8 cellular contexts compared by ENCODE assay signal in genomic region chr7:157691521-157692155, GRCh38.
DNase-seq lines count a peak whose midpoint lies in the region; ATAC-seq and TF ChIP-seq lines count a peak whose summit lies in the region.

No MANE protein-coding gene starts in this region.

- intact Hi-C loops in right cardiac atrium (cut with DNase I): no loop called here

- H3K9me3 ChIP-seq in right cardiac atrium (ENCODE audit: control insufficient read depth, low read length) (no peaks in the 10 kb centered on the region), skeletal muscle tissue (ENCODE audit: control insufficient read depth in 3 of 3, low read length in 3 of 3) (no peaks in the 10 kb centered on the region)

- CTCF ChIA-PET in WTC11 (lab: Charles Lee): no interaction called here
- CTCF ChIA-PET in GM10248 (lab: Yijun Ruan, JAX): no interaction called here

- no peak for ATAC-seq in WTC11
- ATAC-seq in right cardiac atrium: peak; percentile 5 to 6
- ATAC-seq in HG02759 (IDR thresholded peaks at IDR 0.05; ENCODE audit: unreplicated experiment): no peak

- H3K4me3 ChIP-seq in right cardiac atrium (ENCODE audit: low read length) (peak overlapping the region; percentile 35), skeletal muscle tissue (ENCODE audit: low read length in 3 of 3) (peak overlapping the region; percentile 52 to 66 (median 54))

- H3K9me3 Mint-ChIP-seq in WTC11: 0 out of 2 replicates have a peak, but pooled peaks cover 3% of the 10 kb centered on the region

- H3K4me1 Mint-ChIP-seq in WTC11: peaks cover 8% of the 10 kb centered on the region

- no peaks in the 10 kb centered on the region for H3K27me3 ChIP-seq in right cardiac atrium (ENCODE audit: control insufficient read depth, insufficient read depth)
- peaks cover 39 to 60% (median 48%) of the 10 kb centered on the region in 3 donors for H3K27me3 ChIP-seq in skeletal muscle tissue (ENCODE audit: control insufficient read depth in 3 of 3, insufficient read depth in 3 of 3, low read length in 3 of 3)

- DNase-seq in DMS 273 (lab: John Stamatoyannopoulos, UW; ENCODE audit: unreplicated experiment): peak; percentile 48
- DNase-seq in DMS 273 treated with DMSO at 0.1 percent for 48 hours (lab: John Stamatoyannopoulos, UW): no peak
- DNase-seq in WTC11 (ENCODE audit: low spot score): peak; percentile 21
- DNase-seq in right cardiac atrium: peak in 1 of 3 donors; percentile 67
- no peak for DNase-seq in effector CD4-positive, alpha-beta T cell
- DNase-seq in GM10248 (ENCODE audit: extremely low spot score): no peak

- no peaks in the 10 kb centered on the region for H3K36me3 ChIP-seq in skeletal muscle tissue (ENCODE audit: control insufficient read depth in 3 of 3, insufficient read depth in 3 of 3, low read length in 3 of 3)

- 0 out of 2 replicates have a peak, but pooled peaks cover 2% of the 10 kb centered on the region for H3K36me3 Mint-ChIP-seq in WTC11

- TF ChIP-seq CTCF in WTC11 (IDR thresholded peaks at IDR 0.05): no peak
- no peak for TF ChIP-seq CTCF in GM10248 (IDR thresholded peaks at IDR 0.05; ENCODE audit: control extremely low read depth, extremely low read depth, low read depth, missing control alignments)

- H3K27ac Mint-ChIP-seq in WTC11: no peak overlapping the region

- H3K4me3 Mint-ChIP-seq in WTC11: peak overlapping the region; percentile 61

- POLR2A ChIA-PET in WTC11 (lab: Charles Lee) (no interaction called here), GM10248 (lab: Yijun Ruan, JAX) (no interaction called here)

- 3% methylated on average over 46 of the region's 46 CpGs for WGBS in right cardiac atrium

- no peak overlapping the region for H3K9ac ChIP-seq in skeletal muscle tissue (ENCODE audit: low read depth in 1 of 3, low read length in 3 of 3)

- peaks cover 80% of the 10 kb centered on the region for H3K27me3 Mint-ChIP-seq in WTC11 (ENCODE audit: low read depth)

- H3K27ac ChIP-seq in right cardiac atrium (ENCODE audit: low read length) (no peak overlapping the region), skeletal muscle tissue (ENCODE audit: low read depth, low read length) (no peak overlapping the region)

- no peaks in the 10 kb centered on the region for H3K4me1 ChIP-seq in right cardiac atrium (ENCODE audit: control insufficient read depth, insufficient read depth, low read length)
- peaks cover 11 to 15% (median 12%) of the 10 kb centered on the region in 3 donors for H3K4me1 ChIP-seq in skeletal muscle tissue (ENCODE audit: control insufficient read depth in 3 of 3, insufficient read depth in 3 of 3, low read length in 3 of 3)

TF ChIP-seq in WTC11, 78 proteins besides CTCF, POLR2A, EP300 and RAD21:
- TF ChIP-seq ZNF423 (CRISPR knock-in tag; IDR thresholded peaks at IDR 0.05) (peak; percentile 63), ATF3 (CRISPR knock-in tag; conservative IDR thresholded peaks at IDR 0.05) (no peak), NR3C1 (CRISPR knock-in tag; conservative IDR thresholded peaks at IDR 0.05; ENCODE audit: low read depth) (no peak), ZNF121 (CRISPR knock-in tag; IDR thresholded peaks at IDR 0.05) (no peak), NR2C2 (CRISPR knock-in tag; IDR thresholded peaks at IDR 0.05) (no peak)

Comparison
In these comparisons a context has a peak if more than half of its experiments do, and no peak if none do; other contexts are left out.
1. DNase-seq: peak in DMS 273 (single experiment) and WTC11 (single experiment); none in DMS 273 treated with DMSO at 0.1 percent for 48 hours (single experiment), effector CD4-positive, alpha-beta T cell (single experiment) and GM10248 (single experiment).
2. ATAC-seq: peak in right cardiac atrium (2 of 2); none in WTC11 (single experiment) and HG02759 (single experiment).